1 cellular context compared by ENCODE assay signal in the genomic region with DNA sequence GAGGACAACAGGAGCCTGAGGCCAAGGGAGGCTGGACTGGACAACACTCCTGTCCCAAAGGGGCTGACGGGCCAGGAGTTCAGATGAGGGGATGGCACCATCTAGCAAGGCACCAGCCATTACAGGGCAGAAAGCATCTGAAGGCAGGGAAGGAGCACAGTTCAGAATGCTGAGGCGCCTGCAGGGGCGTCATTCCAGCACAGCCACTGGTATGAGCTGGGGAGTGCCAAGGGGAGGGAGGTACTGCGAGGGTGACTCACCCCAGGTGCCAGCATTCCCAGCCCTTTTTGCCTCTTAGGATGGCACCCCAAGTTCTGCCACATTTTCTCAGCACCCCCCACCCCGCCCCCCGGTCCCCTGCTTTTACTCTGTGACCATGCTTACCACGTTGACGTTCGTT.
TF ChIP-seq lines count a peak whose summit lies in the region.

No MANE protein-coding gene starts in this region.

TF ChIP-seq in IMR-90, 13 proteins besides CTCF, POLR2A, EP300 and RAD21 (continued from another document):
- TF ChIP-seq MAFK (IDR thresholded peaks at IDR 0.05; ENCODE audit: low read depth, low read length): no peak
- no peak for TF ChIP-seq MAZ (IDR thresholded peaks at IDR 0.05; ENCODE audit: borderline replicate concordance, low read depth, low read length)
- no peak for TF ChIP-seq USF2 (IDR thresholded peaks at IDR 0.05; ENCODE audit: low read depth, low read length)
- TF ChIP-seq RFX5 (IDR thresholded peaks at IDR 0.05; ENCODE audit: low read depth, low read length): no peak
- no peak for TF ChIP-seq ELK1 (IDR thresholded peaks at IDR 0.05; ENCODE audit: borderline replicate concordance, low read depth, low read length)
TF ChIP-seq in IMR-90: peak in this region for 0.
